19 cellular contexts compared by ENCODE assay signal in genomic region chr4:38462659-38463058, GRCh38.
DNase-seq lines count a peak whose midpoint lies in the region; ATAC-seq and TF ChIP-seq lines count a peak whose summit lies in the region.
"Had no signal": no experiment of that assay in that cellular context is flagged by ENCODE, and none has a peak within 500 bp of the region (broad histone marks: within the 10 kb centered on the region; RNA-seq: fewer than 3 reads in every experiment).

No MANE protein-coding gene starts in this region.

- H3K27ac ChIP-seq in osteoblast (ENCODE audit: low read depth, low read length) = no peak overlapping the region
- H3K27ac ChIP-seq in gastroesophageal sphincter = no peak overlapping the region
- H3K27ac ChIP-seq: C4-2B had no signal

- DNase-seq in ELF-1 (ENCODE audit: low read depth, low spot score) (peak; percentile 61), T-cell (no peak), osteoblast (ENCODE audit: insufficient read length, low spot score, missing footprints) (peak; percentile 46), NCI-H2227 (lab: John Stamatoyannopoulos, UW; ENCODE audit: unreplicated experiment) (no peak), hippocampal formation (lab: John Stamatoyannopoulos, UW) (no peak), anterior cingulate cortex (lab: John Stamatoyannopoulos, UW) (no peak)
- DNase-seq: Calu3; CD8-positive, alpha-beta memory T cell; DMS153; Karpas-422; MV-4-11; NCI-H1105 treated with DMSO at 0.1 percent for 48 hours; NCI-H2029 treated with DMSO at 0.1 percent for 48 hours; NCI-H524 treated with DMSO at 0.1 percent for 48 hours; NCI-H82; Right ventricle myocardium superior had no signal

- 100% methylated on average over 1 of the region's 4 CpGs; no CpG with 5 or more reads in 1 of the 2 donors for WGBS in gastroesophageal sphincter (ENCODE audit: low coverage in 1 of 2), 2 donors

- no peaks in the 10 kb centered on the region for H4K20me1 ChIP-seq in osteoblast (ENCODE audit: insufficient read depth, low read length)

- no peak overlapping the region for H3K4me3 ChIP-seq in osteoblast (ENCODE audit: insufficient read depth, low read length)
- no peak overlapping the region for H3K4me3 ChIP-seq in gastroesophageal sphincter

- no peak overlapping the region for H3K4me3 Mint-ChIP-seq in T-cell
- H3K4me3 Mint-ChIP-seq: CD8-positive, alpha-beta memory T cell had no signal

- H3K36me3 Mint-ChIP-seq in T-cell = peaks cover 5% of the 10 kb centered on the region

- H3K4me1 ChIP-seq in osteoblast (ENCODE audit: insufficient read depth, low read length) = no peaks in the 10 kb centered on the region
- H3K4me1 ChIP-seq in gastroesophageal sphincter = no peaks in the 10 kb centered on the region

- H3K36me3 ChIP-seq in osteoblast (ENCODE audit: insufficient read depth, low read length) = no peaks in the 10 kb centered on the region
- no peaks in the 10 kb centered on the region for H3K36me3 ChIP-seq in gastroesophageal sphincter

- CTCF ChIA-PET in T-cell (lab: Charles Lee) = no interaction called here

- H3K4me1 Mint-ChIP-seq in T-cell = peaks cover 10 to 15% (median 12%) of the 10 kb centered on the region in 3 donors

- TF ChIP-seq POLR2A in gastroesophageal sphincter (IDR thresholded peaks at IDR 0.05) = no peak

- H3K9me3 ChIP-seq in osteoblast (ENCODE audit: low read depth, low read length) (no peaks in the 10 kb centered on the region), gastroesophageal sphincter (no peaks in the 10 kb centered on the region)

- peaks cover 6 to 11% (median 7%) of the 10 kb centered on the region in 3 donors for H3K9me3 Mint-ChIP-seq in T-cell

- H3K27me3 Mint-ChIP-seq in T-cell = no peaks in the 10 kb centered on the region

- H3K27ac Mint-ChIP-seq in T-cell = peak overlapping the region; percentile 28 to 31

- TF ChIP-seq EP300 in gastroesophageal sphincter (IDR thresholded peaks at IDR 0.05) = no peak

- POLR2A ChIA-PET in T-cell (lab: Charles Lee) = no interaction called here

- no peak for ATAC-seq in T-cell (replicated peaks in 1 of 4)
- ATAC-seq in esophagus mucosa = peak; percentile 81
- ATAC-seq in gastroesophageal sphincter = no peak

- no peaks in the 10 kb centered on the region for H3K79me2 ChIP-seq in osteoblast (ENCODE audit: insufficient read depth, low read length)

- H2AFZ ChIP-seq in osteoblast (ENCODE audit: low read length) = no peak overlapping the region

- H3K27me3 ChIP-seq in osteoblast (ENCODE audit: insufficient read depth, low read length) (peaks cover 8% of the 10 kb centered on the region), gastroesophageal sphincter (no peaks in the 10 kb centered on the region)

- TF ChIP-seq CTCF in osteoblast (IDR thresholded peaks at IDR 0.05; ENCODE audit: extremely low read depth, low read depth, low read length) = no peak
- TF ChIP-seq CTCF in gastroesophageal sphincter (IDR thresholded peaks at IDR 0.05) = no peak

- no peak overlapping the region for H3K4me2 ChIP-seq in osteoblast (ENCODE audit: insufficient read depth, low read length)

Comparison
In these comparisons a context has a peak if more than half of its experiments do, and no peak if none do; other contexts are left out.
1. DNase-seq: peak in ELF-1 (single experiment) and osteoblast (single experiment); none in T-cell (0 of 34), NCI-H2227 (single experiment), hippocampal formation (0 of 2) and anterior cingulate cortex (0 of 58).